Comparison of ENCODE assay signal across 26 cellular contexts in the genomic region with DNA sequence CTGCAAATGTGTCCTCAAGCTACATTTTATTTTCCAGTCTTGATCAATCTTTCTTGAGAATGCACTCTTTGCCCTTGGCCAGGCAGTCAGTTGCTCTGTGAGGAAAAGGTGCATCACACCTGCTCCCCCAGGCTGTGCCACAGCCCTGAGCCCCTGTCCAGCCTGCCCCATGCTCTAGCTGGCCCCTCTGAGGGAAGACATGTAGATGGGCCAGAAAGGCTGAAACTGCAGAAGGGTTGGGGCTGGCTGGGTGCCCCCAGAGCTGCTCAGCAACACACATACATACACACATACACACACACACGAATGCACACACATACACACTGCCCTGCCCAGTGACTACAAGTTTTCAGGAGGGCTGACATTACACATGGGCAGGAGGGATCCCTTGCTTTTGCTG. TPM values are rescaled to one million over a fixed set of nuclear protein-coding genes. Genes with fewer than 3 reads are reported as not detected.
A peak's percentile ranks its signal among the peaks of the same experiment; 100 is the strongest.
DNase-seq lines count a peak whose midpoint lies in the region; ATAC-seq and TF ChIP-seq lines count a peak whose summit lies in the region.
"Had no signal": no experiment of that assay in that cellular context is flagged by ENCODE, and none has a peak within 500 bp of the region (broad histone marks: within the 10 kb centered on the region; RNA-seq: fewer than 3 reads in every experiment).

No MANE protein-coding gene starts in this region.

- H4K91ac ChIP-seq in IMR-90 (ENCODE audit: insufficient read depth, low read depth, low read length): no peak overlapping the region

- no peak overlapping the region for H3K27ac ChIP-seq in IMR-90 (ENCODE audit: insufficient read depth, low read length)
- H3K27ac ChIP-seq: A549; BLaER1 treated with 17β-estradiol and CSF1 and Interleukin-3, amounts not matched to agents 10 nM and 100 nM had no signal

- no peak overlapping the region for H3K14ac ChIP-seq in IMR-90 (replicated peaks; ENCODE audit: low read depth, low read length)

- H3K9me3 Mint-ChIP-seq in activated naive CD8-positive, alpha-beta T cell treated with anti-CD3 and anti-CD28 coated beads, Interleukin-2, amount 10 ng/mL, durations not matched to agents 7 days and 5 days: peaks cover 2% of the 10 kb centered on the region
- H3K9me3 Mint-ChIP-seq in activated naive CD8-positive, alpha-beta T cell treated with anti-CD3 and anti-CD28 coated beads for 36 hours: no peaks in the 10 kb centered on the region
- no peaks in the 10 kb centered on the region for H3K9me3 Mint-ChIP-seq in endothelial cell (ENCODE audit: unreplicated experiment)
- peaks cover 1% of the 10 kb centered on the region for H3K9me3 Mint-ChIP-seq in activated naive CD4-positive, alpha-beta T cell treated with anti-CD3 and anti-CD28 coated beads for 36 hours
- H3K9me3 Mint-ChIP-seq: CD4-positive, alpha-beta T cell; CD8-positive, alpha-beta memory T cell; HFFc6 had no signal

- no peak overlapping the region for H2BK5ac ChIP-seq in IMR-90 (ENCODE audit: low read depth, low read length, poor library complexity, severe bottlenecking)

- 0 out of 2 replicates have a peak, but pooled peaks cover 3% of the 10 kb centered on the region for H4K20me1 ChIP-seq in IMR-90 (ENCODE audit: insufficient read depth, low read length)
- H4K20me1 ChIP-seq: BLaER1 treated with 17β-estradiol and CSF1 and Interleukin-3, amounts not matched to agents 10 nM and 100 nM had no signal

- H2AK5ac ChIP-seq in IMR-90 (ENCODE audit: low read depth, low read length): no peak overlapping the region

- DNase-seq in activated naive CD8-positive, alpha-beta T cell treated with anti-CD3 and anti-CD28 coated beads, Interleukin-2, amount 10 ng/mL, durations not matched to agents 7 days and 5 days: peak; percentile 14
- no peak for DNase-seq in activated naive CD8-positive, alpha-beta T cell treated with anti-CD3 and anti-CD28 coated beads for 36 hours
- DNase-seq in IMR-90 (no peak), endothelial cell (ENCODE audit: low spot score) (no peak), posterior vena cava (ENCODE audit: low spot score) (peak; percentile 55)
- DNase-seq in activated naive CD4-positive, alpha-beta T cell treated with anti-CD3 and anti-CD28 coated beads for 36 hours: no peak
- DNase-seq: 8988T; ACHN; AML-193; BE2C; CD4-positive, alpha-beta T cell; CD8-positive, alpha-beta memory T cell; DMS 273 treated with DMSO at 0.1 percent for 48 hours; DMS79; EL; GDM1; H9; HFFc6 had no signal

- no peak for TF ChIP-seq CTCF in IMR-90 (conservative IDR thresholded peaks at IDR 0.05; ENCODE audit: low read depth, low read length)
- no peak for TF ChIP-seq CTCF in endothelial cell (IDR thresholded peaks at IDR 0.05; ENCODE audit: unreplicated experiment)

- TF ChIP-seq POLR2A in IMR-90 (IDR thresholded peaks at IDR 0.05; ENCODE audit: low read depth, low read length): no peak

- H3K79me1 ChIP-seq in IMR-90 (ENCODE audit: low read depth in 1 of 2, low read length in 2 of 2): no peaks in the 10 kb centered on the region

- H3K56ac ChIP-seq in IMR-90 (ENCODE audit: extremely low read depth, insufficient read depth, low read length): no peak overlapping the region

- no peaks in the 10 kb centered on the region for H3K36me3 Mint-ChIP-seq in activated naive CD8-positive, alpha-beta T cell treated with anti-CD3 and anti-CD28 coated beads, Interleukin-2, amount 10 ng/mL, durations not matched to agents 7 days and 5 days
- H3K36me3 Mint-ChIP-seq in activated naive CD8-positive, alpha-beta T cell treated with anti-CD3 and anti-CD28 coated beads for 36 hours: no peaks in the 10 kb centered on the region
- peaks cover 10% of the 10 kb centered on the region for H3K36me3 Mint-ChIP-seq in endothelial cell (ENCODE audit: low read depth, unreplicated experiment)
- no peaks in the 10 kb centered on the region for H3K36me3 Mint-ChIP-seq in activated naive CD4-positive, alpha-beta T cell treated with anti-CD3 and anti-CD28 coated beads for 36 hours (ENCODE audit: low read depth)
- H3K36me3 Mint-ChIP-seq: CD14-positive monocyte had no signal

- no peaks in the 10 kb centered on the region for H3K9me1 ChIP-seq in IMR-90 (ENCODE audit: insufficient read depth, low read length)

- H4K8ac ChIP-seq in IMR-90 (ENCODE audit: low read depth in 2 of 2, low read length in 2 of 2): no peak overlapping the region

- no peak overlapping the region for H3K27ac Mint-ChIP-seq in activated naive CD8-positive, alpha-beta T cell treated with anti-CD3 and anti-CD28 coated beads, Interleukin-2, amount 10 ng/mL, durations not matched to agents 7 days and 5 days
- no peak overlapping the region for H3K27ac Mint-ChIP-seq in activated naive CD8-positive, alpha-beta T cell treated with anti-CD3 and anti-CD28 coated beads for 36 hours
- H3K27ac Mint-ChIP-seq in endothelial cell (ENCODE audit: unreplicated experiment): no peak overlapping the region
- H3K27ac Mint-ChIP-seq in activated naive CD4-positive, alpha-beta T cell treated with anti-CD3 and anti-CD28 coated beads for 36 hours: no peak overlapping the region
- H3K27ac Mint-ChIP-seq: CD4-positive, alpha-beta T cell; CD8-positive, alpha-beta memory T cell; GM23338; H9; HFFc6 had no signal

- H3K23ac ChIP-seq in IMR-90 (ENCODE audit: low read depth, low read length): no peak overlapping the region; the same call in 1 of the 2 replicates

- H3K18ac ChIP-seq in IMR-90 (ENCODE audit: low read depth, low read length): no peak overlapping the region

- H2BK20ac ChIP-seq in IMR-90 (ENCODE audit: low read depth, low read length): no peak overlapping the region

- CTCF ChIA-PET in IMR-90 (lab: Yijun Ruan, JAX): no interaction called here
- CTCF ChIA-PET in activated naive CD4-positive, alpha-beta T cell treated with anti-CD3 and anti-CD28 coated beads for 36 hours (lab: Charles Lee): interaction anchor here (0.6 to 1.3 kb wide), 2 partner anchors 19 to 60 kb away, joined by 3 read pairs; no protein-coding TSS in a partner anchor

- H3K36me3 ChIP-seq in IMR-90 (ENCODE audit: control insufficient read depth, insufficient read depth, low read length): no peaks in the 10 kb centered on the region
- H3K36me3 ChIP-seq: BE2C; BLaER1 treated with 17β-estradiol and CSF1 and Interleukin-3, amounts not matched to agents 10 nM and 100 nM had no signal

- H3K4me3 ChIP-seq in IMR-90 (ENCODE audit: insufficient read depth, low read depth, low read length): no peak overlapping the region
- H3K4me3 ChIP-seq: A549; BLaER1 treated with 17β-estradiol and CSF1 and Interleukin-3, amounts not matched to agents 10 nM and 100 nM; GM12878; GM23338 had no signal

- POLR2A ChIA-PET in activated naive CD8-positive, alpha-beta T cell treated with anti-CD3 and anti-CD28 coated beads, Interleukin-2, amount 10 ng/mL, durations not matched to agents 7 days and 5 days (lab: Charles Lee): no interaction called here
- POLR2A ChIA-PET in IMR-90 (lab: Charles Lee; ENCODE audit: unreplicated experiment): no interaction called here

- no peaks in the 10 kb centered on the region for H3K4me1 ChIP-seq in IMR-90 (ENCODE audit: control insufficient read depth, insufficient read depth, low read length)
- H3K4me1 ChIP-seq: A549; BLaER1 treated with 17β-estradiol and CSF1 and Interleukin-3, amounts not matched to agents 10 nM and 100 nM had no signal

- no peak overlapping the region for H3K4me3 Mint-ChIP-seq in activated naive CD8-positive, alpha-beta T cell treated with anti-CD3 and anti-CD28 coated beads, Interleukin-2, amount 10 ng/mL, durations not matched to agents 7 days and 5 days
- no peak overlapping the region for H3K4me3 Mint-ChIP-seq in activated naive CD8-positive, alpha-beta T cell treated with anti-CD3 and anti-CD28 coated beads for 36 hours
- H3K4me3 Mint-ChIP-seq in endothelial cell (ENCODE audit: unreplicated experiment): peak overlapping the region; percentile 1
- no peak overlapping the region for H3K4me3 Mint-ChIP-seq in activated naive CD4-positive, alpha-beta T cell treated with anti-CD3 and anti-CD28 coated beads for 36 hours
- H3K4me3 Mint-ChIP-seq: CD14-positive monocyte; CD4-positive, alpha-beta T cell; CD8-positive, alpha-beta memory T cell; GM23338; H9; HFFc6 had no signal

- H2AK9ac ChIP-seq in IMR-90 (replicated peaks; ENCODE audit: low read depth, low read length, poor library complexity): no peak overlapping the region

- in situ Hi-C loops in IMR-90 (cut with MboI; ENCODE audit: low sequenced_read_pairs): no loop called here

- no peak overlapping the region for H2BK15ac ChIP-seq in IMR-90 (ENCODE audit: low read depth, low read length)

- no CpG with 5 or more reads among the region's 1 CpG for WGBS in IMR-90 (ENCODE audit: extremely low coverage in 2 of 2, insufficient read length in 1 of 2), 2 experiments

- intact Hi-C loops in IMR-90 (cut with micrococcal nuclease): no loop called here
- intact Hi-C loops in posterior vena cava (cut with DNase I): no loop called here
- intact Hi-C loops in activated naive CD4-positive, alpha-beta T cell treated with anti-CD3 and anti-CD28 coated beads for 36 hours (cut with micrococcal nuclease): no loop called here

- H3K4ac ChIP-seq in IMR-90 (ENCODE audit: low read depth, low read length): no peak overlapping the region

- H3K4me2 ChIP-seq in IMR-90 (ENCODE audit: low read depth, low read length): no peak overlapping the region
- H3K4me2 ChIP-seq: A549; BLaER1 treated with 17β-estradiol and CSF1 and Interleukin-3, amounts not matched to agents 10 nM and 100 nM; GM23338 had no signal

- ATAC-seq in activated naive CD8-positive, alpha-beta T cell treated with anti-CD3 and anti-CD28 coated beads, Interleukin-2, amount 10 ng/mL, durations not matched to agents 7 days and 5 days (ENCODE audit: low read depth): no peak
- ATAC-seq in IMR-90 (ENCODE audit: low read depth) (no peak), HG02852 (IDR thresholded peaks at IDR 0.05; ENCODE audit: unreplicated experiment) (no peak)
- ATAC-seq: A549, GM12878, GM23338, HCT116 had no signal

- H3K9ac ChIP-seq in IMR-90 (ENCODE audit: low read depth, low read length): no peak overlapping the region
- H3K9ac ChIP-seq: BLaER1 treated with 17β-estradiol and CSF1 and Interleukin-3, amounts not matched to agents 10 nM and 100 nM had no signal

- no TSS peak for BruUV-seq in IMR-90 (replicated peaks; lab: Mats Ljungman, UMichigan)

- H2BK120ac ChIP-seq in IMR-90 (ENCODE audit: low read depth, low read length): no peak overlapping the region

- H3K9me3 ChIP-seq in IMR-90 (ENCODE audit: control insufficient read depth, insufficient read depth, low read length): no peaks in the 10 kb centered on the region; the same call in 1 of the 2 replicates
- H3K9me3 ChIP-seq: A549, BE2C had no signal

- H2AFZ ChIP-seq in IMR-90 (replicated peaks; ENCODE audit: low read length, poor library complexity): peak overlapping the region; percentile 21
- H2AFZ ChIP-seq: GM23338 had no signal

- H4K5ac ChIP-seq in IMR-90 (ENCODE audit: low read depth, low read length): no peak overlapping the region

- dilution Hi-C loops in IMR-90 (cut with HindIII; ENCODE audit: low sequenced_read_pairs, unreplicated experiment): no loop called here

- TF ChIP-seq RAD21 in IMR-90 (IDR thresholded peaks at IDR 0.05; ENCODE audit: low read length): no peak

- H3K27me3 ChIP-seq in IMR-90 (ENCODE audit: control insufficient read depth, insufficient read depth, low read length): peaks cover 47% of the 10 kb centered on the region
- H3K27me3 ChIP-seq: BE2C; BLaER1 treated with 17β-estradiol and CSF1 and Interleukin-3, amounts not matched to agents 10 nM and 100 nM had no signal

- H3K27me3 Mint-ChIP-seq in activated naive CD8-positive, alpha-beta T cell treated with anti-CD3 and anti-CD28 coated beads, Interleukin-2, amount 10 ng/mL, durations not matched to agents 7 days and 5 days: peaks cover 10% of the 10 kb centered on the region
- no peaks in the 10 kb centered on the region for H3K27me3 Mint-ChIP-seq in activated naive CD8-positive, alpha-beta T cell treated with anti-CD3 and anti-CD28 coated beads for 36 hours
- peaks cover 11% of the 10 kb centered on the region for H3K27me3 Mint-ChIP-seq in endothelial cell (ENCODE audit: unreplicated experiment)
- peaks cover 5% of the 10 kb centered on the region for H3K27me3 Mint-ChIP-seq in activated naive CD4-positive, alpha-beta T cell treated with anti-CD3 and anti-CD28 coated beads for 36 hours (ENCODE audit: low read depth)

- H3K4me1 Mint-ChIP-seq in activated naive CD8-positive, alpha-beta T cell treated with anti-CD3 and anti-CD28 coated beads, Interleukin-2, amount 10 ng/mL, durations not matched to agents 7 days and 5 days: no peaks in the 10 kb centered on the region
- H3K4me1 Mint-ChIP-seq in activated naive CD8-positive, alpha-beta T cell treated with anti-CD3 and anti-CD28 coated beads for 36 hours: no peaks in the 10 kb centered on the region
- peaks cover 4% of the 10 kb centered on the region for H3K4me1 Mint-ChIP-seq in endothelial cell (ENCODE audit: unreplicated experiment)
- no peaks in the 10 kb centered on the region for H3K4me1 Mint-ChIP-seq in activated naive CD4-positive, alpha-beta T cell treated with anti-CD3 and anti-CD28 coated beads for 36 hours (ENCODE audit: low read depth)
- H3K4me1 Mint-ChIP-seq: CD14-positive monocyte; CD8-positive, alpha-beta memory T cell had no signal

RNA-seq across cellular contexts. Expression of a gene that starts 16.4 kb away (rescaled TPM):
- not detected for total RNA-seq in activated naive CD8-positive, alpha-beta T cell treated with anti-CD3 and anti-CD28 coated beads, Interleukin-2, amount 10 ng/mL, durations not matched to agents 7 days and 5 days
- total RNA-seq in activated naive CD8-positive, alpha-beta T cell treated with anti-CD3 and anti-CD28 coated beads for 36 hours: not detected
- total RNA-seq in IMR-90 (2012; rRNA removed): not detected in 2 replicates
- not detected in 2 replicates for polyA plus RNA-seq in IMR-90 (2012; rRNA removed)
- polyA plus RNA-seq in IMR-90 (2012; cell fraction: cytosol; rRNA removed): not detected in 2 replicates
- polyA plus RNA-seq in IMR-90 (2012; cell fraction: nucleus; rRNA removed; ENCODE audit: low replicate concordance): not detected in 2 replicates
- not detected for total RNA-seq in endothelial cell (ENCODE audit: unreplicated experiment)
- total RNA-seq in posterior vena cava: not detected
- total RNA-seq in activated naive CD4-positive, alpha-beta T cell treated with anti-CD3 and anti-CD28 coated beads for 36 hours: not detected
- total RNA-seq: CD4-positive, alpha-beta T cell; CD8-positive, alpha-beta memory T cell; GM12878; GM23338; H4; H9; HFFc6 had no signal
- polyA plus RNA-seq: A549; CD14-positive monocyte; CD8-positive, alpha-beta memory T cell; GM12878; GM23338 had no signal

RNA-seq across cellular contexts. Expression of a gene that starts 36.5 kb away (rescaled TPM):
- 10 to 100 TPM in 1 of 2 experiments, 1 to 10 TPM in 1; 8.8 to 10.5 TPM for total RNA-seq in activated naive CD8-positive, alpha-beta T cell treated with anti-CD3 and anti-CD28 coated beads, Interleukin-2, amount 10 ng/mL, durations not matched to agents 7 days and 5 days
- 1 to 10 TPM; 2.1 to 2.4 TPM for total RNA-seq in activated naive CD8-positive, alpha-beta T cell treated with anti-CD3 and anti-CD28 coated beads for 36 hours
- total RNA-seq in IMR-90 (2012; rRNA removed): 146 and 148 TPM in 2 replicates
- polyA plus RNA-seq in IMR-90 (2012; rRNA removed): 311 and 332 TPM in 2 replicates
- 118 and 403 TPM in 2 replicates for polyA plus RNA-seq in IMR-90 (2012; cell fraction: cytosol; rRNA removed)
- polyA plus RNA-seq in IMR-90 (2012; cell fraction: nucleus; rRNA removed; ENCODE audit: low replicate concordance): 211 and 331 TPM in 2 replicates
- 156 TPM for total RNA-seq in endothelial cell (ENCODE audit: unreplicated experiment)
- 100 to 1,000 TPM in 1 of 2 donors, 10 to 100 TPM in 1; 94.6 to 110 TPM for total RNA-seq in posterior vena cava
- under 1 TPM; 0.25 to 0.55 TPM for total RNA-seq in activated naive CD4-positive, alpha-beta T cell treated with anti-CD3 and anti-CD28 coated beads for 36 hours

Comparison
In these comparisons a context has a peak if more than half of its experiments do, and no peak if none do; other contexts are left out.
1. DNase-seq: peak in activated naive CD8-positive, alpha-beta T cell treated with anti-CD3 and anti-CD28 coated beads, Interleukin-2, amount 10 ng/mL, durations not matched to agents 7 days and 5 days (single experiment) and posterior vena cava (single experiment); none in activated naive CD8-positive, alpha-beta T cell treated with anti-CD3 and anti-CD28 coated beads for 36 hours (single experiment), IMR-90 (single experiment), endothelial cell (single experiment) and activated naive CD4-positive, alpha-beta T cell treated with anti-CD3 and anti-CD28 coated beads for 36 hours (single experiment).
2. RNA of a gene that starts 36.5 kb away (total RNA-seq): 156 TPM in endothelial cell (single experiment), 146 to 148 TPM in IMR-90 and 94.6 to 110 TPM in posterior vena cava; 8.8 to 10.5 TPM in activated naive CD8-positive, alpha-beta T cell treated with anti-CD3 and anti-CD28 coated beads, Interleukin-2, amount 10 ng/mL, durations not matched to agents 7 days and 5 days, 2.1 to 2.4 TPM in activated naive CD8-positive, alpha-beta T cell treated with anti-CD3 and anti-CD28 coated beads for 36 hours and 0.25 to 0.55 TPM in activated naive CD4-positive, alpha-beta T cell treated with anti-CD3 and anti-CD28 coated beads for 36 hours; every median in the first group is over 4 times any median in the second.